Comparison of ENCODE assay signal across 14 cellular contexts in the genomic region with DNA sequence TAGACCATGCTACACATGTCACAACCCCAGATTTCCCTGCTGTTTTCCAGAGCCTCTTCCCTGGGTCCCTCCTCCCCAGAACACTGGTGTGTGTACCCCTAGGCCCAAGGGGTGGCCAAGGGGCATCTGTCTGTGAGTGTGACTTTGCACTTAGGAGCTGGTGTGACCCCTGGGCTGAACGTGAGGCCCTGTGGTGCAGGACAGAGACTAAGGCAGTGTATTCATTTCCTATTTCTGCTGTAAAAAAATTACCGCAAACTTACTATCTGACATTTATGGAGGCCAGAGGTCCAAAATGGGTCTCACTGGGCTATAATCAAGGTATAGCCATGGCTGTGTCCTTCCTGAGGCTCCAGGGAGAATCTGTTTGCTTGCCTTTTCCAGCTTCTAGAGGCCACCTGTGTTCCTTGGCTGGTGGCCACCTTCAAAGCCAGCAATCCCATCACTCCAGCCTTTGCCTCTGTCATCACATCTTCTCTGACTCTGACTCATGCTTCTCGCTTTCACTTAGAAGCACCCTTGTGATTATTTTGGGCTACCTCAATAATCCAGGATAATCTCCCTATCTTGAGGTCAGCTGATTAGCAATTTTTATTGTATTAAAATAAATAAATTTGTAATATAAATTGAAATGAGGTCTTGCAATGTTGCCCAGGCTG. TPM values are rescaled to one million over a fixed set of nuclear protein-coding genes. Genes with fewer than 3 reads are reported as not detected.
A peak's percentile ranks its signal among the peaks of the same experiment; 100 is the strongest.
DNase-seq lines count a peak whose midpoint lies in the region; ATAC-seq, FAIRE-seq and TF ChIP-seq lines count a peak whose summit lies in the region.
"Had no signal": no experiment of that assay in that cellular context is flagged by ENCODE, and none has a peak within 500 bp of the region (broad histone marks: within the 10 kb centered on the region; RNA-seq: fewer than 3 reads in every experiment).

No MANE protein-coding gene starts in this region.

- in situ Hi-C loops in GM12878 (cut with MboI) = no loop called here

- no peaks in the 10 kb centered on the region for H3K27me3 ChIP-seq in GM12878 (replicated peaks in 1 of 2; ENCODE audit: control insufficient read depth in 2 of 2, insufficient read depth in 2 of 2, low read length in 1 of 2)
- H3K27me3 ChIP-seq in osteoblast (ENCODE audit: insufficient read depth, low read length) = no peaks in the 10 kb centered on the region

- H3K27ac ChIP-seq in GM12878 (ENCODE audit: control insufficient read depth, insufficient read depth) (peak overlapping the region; percentile 99), osteoblast (ENCODE audit: low read depth, low read length) (no peak overlapping the region)
- H3K27ac ChIP-seq: parathyroid adenoma had no signal

- WGBS in GM12878 (ENCODE audit: insufficient coverage, insufficient replicate concordance, low lambda C conversion rate, missing lambda C conversion rate) = 32% methylated on average over 3 of the region's 3 CpGs

- SMC1A ChIA-PET in GM12878 (lab: Charles Lee; ENCODE audit: uncharacterized antibody, unreplicated experiment) = interaction anchor here (1.0 to 5.8 kb wide), 5 partner anchors 9 to 26 kb away, joined by 3 to 46 read pairs (median 4); a partner anchor contains a TSS

- intact Hi-C loops in GM12878 (cut with micrococcal nuclease; ENCODE audit: unreplicated experiment) = no loop called here

- H4K20me1 ChIP-seq in GM12878 (ENCODE audit: control insufficient read depth, insufficient read depth) (no peaks in the 10 kb centered on the region), osteoblast (ENCODE audit: insufficient read depth, low read length) (peaks cover 44% of the 10 kb centered on the region)

- H3K9ac ChIP-seq in GM12878 (ENCODE audit: control insufficient read depth, insufficient read depth, low read length) = peak overlapping the region; percentile 52
- H3K9ac ChIP-seq: parathyroid adenoma had no signal

- H3K4me2 ChIP-seq in GM12878 (ENCODE audit: control insufficient read depth, insufficient read depth) = peak overlapping the region; percentile 77
- H3K4me2 ChIP-seq in osteoblast (ENCODE audit: insufficient read depth, low read length) = no peak overlapping the region

- no peak for FAIRE-seq in GM12878 (lab: Jason Lieb, UNC)

- CTCF ChIA-PET in GM12878 (lab: Yijun Ruan, JAX) = interaction anchor here (0.6 to 4.1 kb wide), 10 partner anchors 8 to 154 kb away, joined by 3 to 27 read pairs (median 4); a partner anchor contains a TSS

- H3K9me3 ChIP-seq in GM12878 (replicated peaks; ENCODE audit: control insufficient read depth, insufficient read depth, low read length) = no peaks in the 10 kb centered on the region
- no peaks in the 10 kb centered on the region for H3K9me3 ChIP-seq in osteoblast (ENCODE audit: low read depth, low read length)

- peaks cover 12% of the 10 kb centered on the region for H3K79me2 ChIP-seq in GM12878 (ENCODE audit: control insufficient read depth, insufficient read depth, low read length)
- H3K79me2 ChIP-seq in osteoblast (ENCODE audit: insufficient read depth, low read length) = peaks cover 59% of the 10 kb centered on the region

- TF ChIP-seq RAD21 in GM12878 (IDR thresholded peaks at IDR 0.05; ENCODE audit: insufficient read depth, low read depth, low read length) = no peak

- BruUV-seq in GM12878 (replicated peaks; lab: Mats Ljungman, UMichigan) = no TSS peak

- no peak for TF ChIP-seq EP300 in GM12878 (IDR thresholded peaks at IDR 0.05; ENCODE audit: borderline replicate concordance in 1 of 2, control insufficient read depth in 1 of 2, low read depth in 2 of 2, low read length in 2 of 2)

- RAD21 ChIA-PET in GM12878 (lab: Charles Lee; ENCODE audit: unreplicated experiment) = interaction anchor here (1.0 to 5.4 kb wide), 3 partner anchors 19 to 27 kb away, joined by 3 to 51 read pairs (median 13); a partner anchor contains a TSS

- TF ChIP-seq POLR2A in GM12878 (IDR thresholded peaks at IDR 0.05; ENCODE audit: low read depth, low read length) = 0 out of 2 replicates have a peak, but pooled peaks have one; percentile 31

- no peak for TF ChIP-seq CTCF in GM12865 (IDR thresholded peaks at IDR 0.05; ENCODE audit: insufficient read depth, low read depth, low read length, missing control alignments)
- TF ChIP-seq CTCF in GM12878 (IDR thresholded peaks at IDR 0.05 in 2 of 3, conservative IDR thresholded peaks at IDR 0.05 in 1 of 3; ENCODE audit: control insufficient read depth in 2 of 3, extremely low read depth in 1 of 3, insufficient read depth in 1 of 3, low read depth in 3 of 3, low read length in 3 of 3) = no peak
- TF ChIP-seq CTCF in osteoblast (IDR thresholded peaks at IDR 0.05; ENCODE audit: extremely low read depth, low read depth, low read length) = no peak

- H3K4me3 ChIP-seq in GM12865 (ENCODE audit: low read depth, low read length) (peak overlapping the region; percentile 25), GM12878 (no peak overlapping the region; the same call in 1 of the 2 replicates), osteoblast (ENCODE audit: insufficient read depth, low read length) (no peak overlapping the region)

- DNase-seq in GM12865 (ENCODE audit: low read depth) (peak; percentile 73), NCI-H2196 (lab: John Stamatoyannopoulos, UW; ENCODE audit: unreplicated experiment) (peak; percentile 47), GM12878 (ENCODE audit: low read depth, low spot score) (no peak), osteoblast (ENCODE audit: insufficient read length, low spot score, missing footprints) (peak; percentile 66), NCI-H510A (lab: John Stamatoyannopoulos, UW) (no peak), HuH-7.5 (ENCODE audit: low spot score) (no peak)
- no peak for DNase-seq in activated CD8-positive, alpha-beta memory T cell treated with anti-CD3 and anti-CD28 coated beads, Interleukin-2, amount 50 U/mL, for 48 hours
- DNase-seq: amniotic stem cell; CD4-positive, alpha-beta T cell; hypothalamus; KG1; stimulated activated CD4-positive, alpha-beta T cell treated with anti-CD3 and anti-CD28 coated beads, Interleukin-2, amount 100 ng/mL, for 48 hours; stimulated activated naive CD8-positive, alpha-beta T cell treated with anti-CD3 and anti-CD28 coated beads, Interleukin-15, amount 100 ng/mL, for 72 hours had no signal

- POLR2A ChIA-PET in GM12878 (lab: Charles Lee) = interaction anchor here (0.8 to 5.6 kb wide), 6 partner anchors 7 to 25 kb away, joined by 3 to 29 read pairs (median 4); a partner anchor contains a TSS

- H3K36me3 ChIP-seq in GM12878 (ENCODE audit: control insufficient read depth in 2 of 2, insufficient read depth in 2 of 2, low read length in 1 of 2) (no peaks in the 10 kb centered on the region; a peak in 1 of 4 replicates), osteoblast (ENCODE audit: insufficient read depth, low read length) (no peaks in the 10 kb centered on the region)

- peaks cover 46% of the 10 kb centered on the region for H3K4me1 ChIP-seq in GM12878 (ENCODE audit: control insufficient read depth, insufficient read depth, low read length)
- peaks cover 3% of the 10 kb centered on the region for H3K4me1 ChIP-seq in osteoblast (ENCODE audit: insufficient read depth, low read length)
- H3K4me1 ChIP-seq: parathyroid adenoma had no signal

- peak overlapping the region; percentile 33 for H2AFZ ChIP-seq in GM12878 (ENCODE audit: control insufficient read depth, low read depth, low read length)
- no peak overlapping the region for H2AFZ ChIP-seq in osteoblast (ENCODE audit: low read length)
- H2AFZ ChIP-seq: parathyroid adenoma had no signal

- ATAC-seq in GM12878 = peak; percentile 4; the same call in 1 of the 3 replicates

RNA-seq across cellular contexts. Expression of a gene that starts 24.0 kb away (rescaled TPM):
- 28.4 and 30.8 TPM in 2 replicates for total RNA-seq in GM12878 (2013; cell fraction: nucleolus; rRNA removed)
- total RNA-seq in GM12878 (2014; rRNA removed) = 31.3 and 31.8 TPM in 2 replicates
- 44.2 and 47.9 TPM in 2 replicates for total RNA-seq in GM12878 (2014; rRNA removed; fragmentation: Illumina TruSeq; extraction: Trizol)
- 46.2 and 46.6 TPM in 2 replicates for total RNA-seq in GM12878 (2021)
- polyA plus RNA-seq in GM12878 (2011; ENCODE audit: low read depth) = 17.7 TPM
- polyA plus RNA-seq in GM12878 (2011; rRNA removed) = 23.5 and 25.7 TPM in 2 replicates
- 15.8 and 16.9 TPM in 2 replicates for polyA plus RNA-seq in GM12878 (2011; cell fraction: cytosol; rRNA removed)
- polyA plus RNA-seq in GM12878 (2011; cell fraction: nucleus; rRNA removed) = 24.1 and 27.3 TPM in 2 replicates
- polyA plus RNA-seq in GM12878 (2012) = 26.6 and 26.9 TPM in 2 replicates
- 56.4 and 63.3 TPM in 2 replicates for polyA plus RNA-seq in GM12878 (2014; fragmentation: Illumina TruSeq; extraction: Trizol)
- polyA plus RNA-seq in GM12878 (2014; fragmentation: Nextera tagmentation; extraction: Ambion mirVana) = 10 to 100 TPM; 20.1 to 24.8 TPM
- 30.8 and 33.4 TPM in 2 replicates for polyA plus RNA-seq in GM12878 (2014; rRNA removed)
- polyA plus RNA-seq in GM12878 (2016; fragmentation: Nextera tagmentation; extraction: Ambion mirVana) = 10 to 100 TPM; 57.7 to 63.6 TPM
- 16.8 and 18.0 TPM in 2 replicates for polyA minus RNA-seq in GM12878 (2011; rRNA and poly(A)+ RNA removed)
- polyA minus RNA-seq in GM12878 (2011; cell fraction: cytosol; rRNA and poly(A)+ RNA removed) = 13.8 and 16.6 TPM in 2 replicates
- 8.3 and 14.5 TPM in 2 replicates for polyA minus RNA-seq in GM12878 (2011; cell fraction: nucleus; rRNA and poly(A)+ RNA removed)
- 41.5 and 42.0 TPM in 2 replicates for total RNA-seq in osteoblast

RNA-seq across cellular contexts. Expression of a gene that starts 27.7 kb away (rescaled TPM):
- total RNA-seq in GM12878 (2013; cell fraction: nucleolus; rRNA removed) = 191 and 232 TPM in 2 replicates
- 2,159 and 2,394 TPM in 2 replicates for total RNA-seq in GM12878 (2014; rRNA removed)
- total RNA-seq in GM12878 (2014; rRNA removed; fragmentation: Illumina TruSeq; extraction: Trizol) = 3,824 and 3,837 TPM in 2 replicates
- total RNA-seq in GM12878 (2021) = 1,753 and 1,779 TPM in 2 replicates
- polyA plus RNA-seq in GM12878 (2011; ENCODE audit: low read depth) = 9,950 TPM
- 2,789 and 3,603 TPM in 2 replicates for polyA plus RNA-seq in GM12878 (2011; rRNA removed)
- 1,357 and 1,376 TPM in 2 replicates for polyA plus RNA-seq in GM12878 (2011; cell fraction: cytosol; rRNA removed)
- polyA plus RNA-seq in GM12878 (2011; cell fraction: nucleus; rRNA removed) = 510 and 599 TPM in 2 replicates
- polyA plus RNA-seq in GM12878 (2012) = 5,396 and 6,845 TPM in 2 replicates
- polyA plus RNA-seq in GM12878 (2014; fragmentation: Illumina TruSeq; extraction: Trizol) = 4,611 and 5,379 TPM in 2 replicates
- polyA plus RNA-seq in GM12878 (2014; fragmentation: Nextera tagmentation; extraction: Ambion mirVana) = 1,000 to 10,000 TPM; 2,510 to 2,532 TPM
- 3,466 and 3,676 TPM in 2 replicates for polyA plus RNA-seq in GM12878 (2014; rRNA removed)
- polyA plus RNA-seq in GM12878 (2016; fragmentation: Nextera tagmentation; extraction: Ambion mirVana) = 1,000 to 10,000 TPM in 1 of 2 experiments, 100 to 1,000 TPM in 1; 968 to 1,082 TPM
- polyA minus RNA-seq in GM12878 (2011; rRNA and poly(A)+ RNA removed) = 658 and 753 TPM in 2 replicates
- 378 and 399 TPM in 2 replicates for polyA minus RNA-seq in GM12878 (2011; cell fraction: cytosol; rRNA and poly(A)+ RNA removed)
- 128 and 191 TPM in 2 replicates for polyA minus RNA-seq in GM12878 (2011; cell fraction: nucleus; rRNA and poly(A)+ RNA removed)
- 606 and 693 TPM in 2 replicates for total RNA-seq in osteoblast

RNA-seq across cellular contexts. Expression of a gene that starts 58.9 kb away (rescaled TPM):
- total RNA-seq in GM12878 (2013; cell fraction: nucleolus; rRNA removed) = 19.1 and 27.2 TPM in 2 replicates
- total RNA-seq in GM12878 (2014; rRNA removed) (75.6 and 81.1 TPM in 2 replicates), GM12878 (2014; rRNA removed; fragmentation: Illumina TruSeq; extraction: Trizol) (64.2 and 68.6 TPM in 2 replicates), GM12878 (2021) (61.7 and 65.5 TPM in 2 replicates), osteoblast (29.8 and 31.1 TPM in 2 replicates)
- polyA plus RNA-seq in GM12878 (2011; ENCODE audit: low read depth) = 51.3 TPM
- polyA plus RNA-seq in GM12878 (2011; rRNA removed) (80.5 and 82.2 TPM in 2 replicates), GM12878 (2014; fragmentation: Illumina TruSeq; extraction: Trizol) (64.4 and 69.9 TPM in 2 replicates), GM12878 (2014; fragmentation: Nextera tagmentation; extraction: Ambion mirVana) (10 to 100 TPM; 23.7 to 43.3 TPM), GM12878 (2014; rRNA removed) (69.6 and 72.6 TPM in 2 replicates), GM12878 (2016; fragmentation: Nextera tagmentation; extraction: Ambion mirVana) (10 to 100 TPM; 64.8 to 73.2 TPM)
- 52.2 and 60.4 TPM in 2 replicates for polyA plus RNA-seq in GM12878 (2011; cell fraction: cytosol; rRNA removed)
- polyA plus RNA-seq in GM12878 (2011; cell fraction: nucleus; rRNA removed) = 41.3 and 41.4 TPM in 2 replicates
- polyA plus RNA-seq in GM12878 (2012) = 43.9 and 44.2 TPM in 2 replicates
- 15.8 and 23.9 TPM in 2 replicates for polyA minus RNA-seq in GM12878 (2011; rRNA and poly(A)+ RNA removed)
- polyA minus RNA-seq in GM12878 (2011; cell fraction: cytosol; rRNA and poly(A)+ RNA removed) = 7.1 and 9.4 TPM in 2 replicates
- polyA minus RNA-seq in GM12878 (2011; cell fraction: nucleus; rRNA and poly(A)+ RNA removed) = 8.7 and 15.4 TPM in 2 replicates

Comparison
In these comparisons a context has a peak if more than half of its experiments do, and no peak if none do; other contexts are left out.
1. DNase-seq: peak in GM12865 (single experiment), NCI-H2196 (single experiment) and osteoblast (single experiment); none in GM12878 (single experiment), activated CD8-positive, alpha-beta memory T cell treated with anti-CD3 and anti-CD28 coated beads, Interleukin-2, amount 50 U/mL, for 48 hours (single experiment), NCI-H510A (single experiment) and HuH-7.5 (single experiment).